1 cellular context compared by ENCODE assay signal in genomic region chr1:241735493-241735926, GRCh38.
TF ChIP-seq lines count a peak whose summit lies in the region.
"Not testable (repeated sequence)": the region's sequence is repeated elsewhere in the genome, so short reads cannot be mapped to it uniquely, and the experiment has no call there.

No MANE protein-coding gene starts in this region.

TF ChIP-seq in K562, 482 proteins besides CTCF, POLR2A, EP300 and RAD21 (continued from another document and continues in another):
- TF ChIP-seq ZBTB40 (IDR thresholded peaks at IDR 0.05) = 0 out of 2 replicates have a peak, but pooled peaks have one; percentile 32
- TF ChIP-seq ZBTB40 (CRISPR knock-in tag; IDR thresholded peaks at IDR 0.05); TOE1 (CRISPR knock-in tag; IDR thresholded peaks at IDR 0.05; ENCODE audit: borderline replicate concordance, low read depth); MYBL2 (CRISPR knock-in tag; IDR thresholded peaks at IDR 0.05; ENCODE audit: borderline replicate concordance): not testable (repeated sequence)
- TF ChIP-seq RAD51 (IDR thresholded peaks at IDR 0.05; ENCODE audit: borderline replicate concordance, low read depth) = peak; percentile 7; the same call in 1 of the 2 replicates
- peak; percentile 69 to 81; a peak in 1 of 4 replicates for TF ChIP-seq ARNT (IDR thresholded peaks at IDR 0.05)
- peak; percentile 87; the same call in 1 of the 2 replicates for TF ChIP-seq EHMT2 (IDR thresholded peaks at IDR 0.05)
- TF ChIP-seq THRAP3 (IDR thresholded peaks at IDR 0.05; ENCODE audit: borderline replicate concordance) = peak; percentile 41
- peak; percentile 64 to 78 for TF ChIP-seq MLLT1 (IDR thresholded peaks at IDR 0.05)
- 0 out of 2 replicates have a peak, but pooled peaks have one; percentile 18 for TF ChIP-seq CHAMP1 (IDR thresholded peaks at IDR 0.05)
- TF ChIP-seq LEF1 (IDR thresholded peaks at IDR 0.05) = peak; percentile 59; the same call in 1 of the 2 replicates
- TF ChIP-seq CC2D1A (IDR thresholded peaks at IDR 0.05) = peak; percentile 72; the same call in 1 of the 2 replicates
- TF ChIP-seq MAFG (tag; conservative IDR thresholded peaks at IDR 0.05) = peak; percentile 76
- peak; percentile 4; the same call in 1 of the 2 replicates for TF ChIP-seq NCOR1 (IDR thresholded peaks at IDR 0.05)
- TF ChIP-seq NFATC3 (IDR thresholded peaks at IDR 0.05) = peak; percentile 45; the same call in 1 of the 2 replicates
- peak; percentile 67 for TF ChIP-seq TOE1 (IDR thresholded peaks at IDR 0.05; ENCODE audit: borderline replicate concordance)
- TF ChIP-seq SMARCE1 (IDR thresholded peaks at IDR 0.05) = peak; percentile 65
- peak; percentile 26; the same call in 1 of the 2 replicates for TF ChIP-seq MYBL2 (IDR thresholded peaks at IDR 0.05; ENCODE audit: low read depth)
- peak; percentile 88 for TF ChIP-seq NBN (IDR thresholded peaks at IDR 0.05; ENCODE audit: low read depth)
- TF ChIP-seq ZNF318 (IDR thresholded peaks at IDR 0.05; ENCODE audit: borderline replicate concordance in 1 of 2, low read depth in 1 of 2) = 0 out of 4 replicates have a peak, but pooled peaks of 1 of the 2 experiments have one; percentile 31
- TF ChIP-seq CXXC5 (CRISPR knock-in tag; IDR thresholded peaks at IDR 0.05) = peak; percentile 37; the same call in 1 of the 2 replicates
- peak; percentile 93 for TF ChIP-seq DPF2 (IDR thresholded peaks at IDR 0.05)
- peak; percentile 78; the same call in 1 of the 2 replicates for TF ChIP-seq DIDO1 (tag; IDR thresholded peaks at IDR 0.05; ENCODE audit: low read depth)
- TF ChIP-seq OTX1 (CRISPR knock-in tag; IDR thresholded peaks at IDR 0.05) = peak; percentile 88; the same call in 1 of the 2 replicates
- peak; percentile 29; the same call in 1 of the 2 replicates for TF ChIP-seq MAFF (IDR thresholded peaks at IDR 0.05; ENCODE audit: low read length)
- TF ChIP-seq MTA1 (IDR thresholded peaks at IDR 0.05; ENCODE audit: borderline replicate concordance) = peak; percentile 69
- peak in 1 of 2 experiments; percentile 72 for TF ChIP-seq AFF1 (IDR thresholded peaks at IDR 0.05; ENCODE audit: low read depth in 1 of 2, partially characterized antibody in 2 of 2)
- TF ChIP-seq ARHGAP35 (IDR thresholded peaks at IDR 0.05; ENCODE audit: partially characterized antibody) = peak; percentile 55
- peak; percentile 45 for TF ChIP-seq PHF20 (IDR thresholded peaks at IDR 0.05; ENCODE audit: partially characterized antibody)
- TF ChIP-seq NFRKB (IDR thresholded peaks at IDR 0.05; ENCODE audit: low read depth) = peak; percentile 70; the same call in 1 of the 2 replicates
- TF ChIP-seq ZC3H8 (IDR thresholded peaks at IDR 0.05) = 0 out of 2 replicates have a peak, but pooled peaks have one; percentile 52
